In the genomic region with DNA sequence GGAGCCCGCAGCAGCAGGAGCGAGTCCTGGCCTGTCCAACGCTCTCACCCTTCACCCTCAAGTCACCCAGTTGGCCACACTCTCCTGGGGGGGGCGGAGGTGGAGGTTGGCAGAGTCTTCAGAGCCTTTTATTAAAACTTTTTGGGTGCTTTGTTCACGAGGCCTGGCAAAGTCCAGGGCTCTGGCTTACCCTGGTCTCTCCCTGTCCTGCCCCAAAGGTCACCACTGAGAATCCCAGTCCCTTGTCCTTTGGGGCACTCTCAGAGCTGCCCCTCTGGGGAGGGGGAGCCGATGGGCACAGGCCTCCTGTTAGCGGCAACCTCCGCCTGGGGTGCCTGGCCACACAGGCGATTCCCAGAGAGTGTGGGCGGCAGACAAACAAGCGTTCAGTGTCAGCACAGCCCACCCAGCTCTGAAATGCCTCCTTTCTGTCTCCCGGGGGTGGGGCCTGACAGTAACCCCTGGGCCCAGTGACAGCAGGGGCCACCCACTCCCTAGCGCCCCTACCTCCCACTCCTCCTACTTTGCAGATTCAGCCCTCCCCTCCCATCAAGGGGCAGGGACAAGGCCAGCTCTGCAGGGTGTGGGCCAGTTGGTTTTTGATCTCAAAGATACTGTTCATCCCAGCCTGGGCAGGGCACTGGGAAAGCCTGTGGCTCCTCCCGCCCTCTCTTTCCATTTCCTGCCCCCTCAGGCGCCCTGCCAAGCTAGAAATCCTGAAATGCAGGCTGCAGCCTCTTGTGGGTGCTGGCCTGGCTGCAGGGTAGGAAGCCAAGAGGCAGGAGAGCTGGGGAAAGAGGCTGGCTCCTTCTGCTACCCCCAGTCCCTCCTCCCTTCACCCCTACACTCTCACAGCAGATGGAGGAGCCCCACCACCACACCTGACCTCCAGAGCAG, we compare ENCODE assay signal across 10 cellular contexts. TPM values are rescaled to one million over a fixed set of nuclear protein-coding genes. Genes with fewer than 3 reads are reported as not detected.
DNase-seq lines count a peak whose midpoint lies in the region; ATAC-seq lines count a peak whose summit lies in the region.
"Had no signal": no experiment of that assay in that cellular context is flagged by ENCODE, and none has a peak within 500 bp of the region (broad histone marks: within the 10 kb centered on the region; RNA-seq: fewer than 3 reads in every experiment).

No MANE protein-coding gene starts in this region.

- POLR2A ChIA-PET in CD8-positive, alpha-beta memory T cell (lab: Charles Lee): no interaction called here

- no peak overlapping the region for H3K27ac Mint-ChIP-seq in CD8-positive, alpha-beta memory T cell
- H3K27ac Mint-ChIP-seq: activated B cell treated with CpG ODN at 0.5 μM for 24 hours had no signal

- H3K4me1 Mint-ChIP-seq in CD8-positive, alpha-beta memory T cell: no peaks in the 10 kb centered on the region

- H3K4me3 ChIP-seq in BLaER1 treated with 17β-estradiol and CSF1 and Interleukin-3, amounts not matched to agents 10 nM and 100 nM: no peak overlapping the region
- no peak overlapping the region for H3K4me3 ChIP-seq in mucosa of rectum (ENCODE audit: low read length in 2 of 2)
- no peak overlapping the region for H3K4me3 ChIP-seq in CD8-positive, alpha-beta memory T cell (ENCODE audit: low read length)

- no peak overlapping the region for H3K4me3 Mint-ChIP-seq in CD8-positive, alpha-beta memory T cell
- H3K4me3 Mint-ChIP-seq: activated B cell treated with CpG ODN at 0.5 μM for 24 hours had no signal

- peak overlapping the region in 5 of 11 experiments; percentile 3 to 31 (median 16); a peak in 5 of 22 replicates for H3K27ac ChIP-seq in BLaER1 treated with 17β-estradiol and CSF1 and Interleukin-3, amounts not matched to agents 10 nM and 100 nM
- H3K27ac ChIP-seq in mucosa of rectum (ENCODE audit: low read depth in 2 of 2, low read length in 2 of 2): peak overlapping the region; percentile 49 to 54
- H3K27ac ChIP-seq in CD8-positive, alpha-beta memory T cell (ENCODE audit: low read depth, low read length): no peak overlapping the region
- H3K27ac ChIP-seq: neutrophil had no signal

- peaks cover 18 to 51% (median 39%) of the 10 kb centered on the region in 10 experiments for H3K4me1 ChIP-seq in BLaER1 treated with 17β-estradiol and CSF1 and Interleukin-3, amounts not matched to agents 10 nM and 100 nM
- H3K4me1 ChIP-seq in mucosa of rectum (ENCODE audit: control insufficient read depth in 2 of 2, insufficient read depth in 2 of 2, low read length in 2 of 2): peaks cover 22 to 31% of the 10 kb centered on the region in 2 donors
- no peaks in the 10 kb centered on the region for H3K4me1 ChIP-seq in CD8-positive, alpha-beta memory T cell (ENCODE audit: insufficient read depth, low read length)

- peak; percentile 79 for DNase-seq in NCI-H1105 treated with DMSO at 0.1 percent for 48 hours (lab: John Stamatoyannopoulos, UW)
- DNase-seq in epidermal melanocyte (ENCODE audit: insufficient read length, low spot score): peak; percentile 57
- DNase-seq in cerebellar nuclear complex (lab: John Stamatoyannopoulos, UW): no peak
- DNase-seq in NCI-H146 (lab: John Stamatoyannopoulos, UW): no peak
- DNase-seq in CD8-positive, alpha-beta memory T cell: no peak
- DNase-seq: activated B cell treated with CpG ODN at 0.5 μM for 24 hours had no signal

- no peaks in the 10 kb centered on the region for H3K36me3 ChIP-seq in BLaER1 treated with 17β-estradiol and CSF1 and Interleukin-3, amounts not matched to agents 10 nM and 100 nM
- H3K36me3 ChIP-seq in mucosa of rectum (ENCODE audit: control insufficient read depth in 2 of 2, insufficient read depth in 2 of 2, low read length in 2 of 2): no peaks in the 10 kb centered on the region
- no peaks in the 10 kb centered on the region for H3K36me3 ChIP-seq in CD8-positive, alpha-beta memory T cell (ENCODE audit: insufficient read depth, low read length)
- H3K36me3 ChIP-seq: neutrophil had no signal

- H3K27me3 Mint-ChIP-seq in CD8-positive, alpha-beta memory T cell: peaks cover 8 to 34% of the 10 kb centered on the region in 2 donors

- no peaks in the 10 kb centered on the region for H3K9me3 Mint-ChIP-seq in CD8-positive, alpha-beta memory T cell
- H3K9me3 Mint-ChIP-seq: activated B cell treated with CpG ODN at 0.5 μM for 24 hours had no signal

- CTCF ChIA-PET in CD8-positive, alpha-beta memory T cell (lab: Charles Lee): no interaction called here

- no peak for ATAC-seq in HG03280 (IDR thresholded peaks at IDR 0.05; ENCODE audit: unreplicated experiment)

- no peaks in the 10 kb centered on the region for H3K36me3 Mint-ChIP-seq in CD8-positive, alpha-beta memory T cell

- H3K9ac ChIP-seq in BLaER1 treated with 17β-estradiol and CSF1 and Interleukin-3, amounts not matched to agents 10 nM and 100 nM: peak overlapping the region in 2 of 11 experiments; percentile 0 to 40; a peak in 1 of 22 replicates
- H3K9ac ChIP-seq in mucosa of rectum (ENCODE audit: low read depth in 1 of 2, low read length in 2 of 2): peak overlapping the region; percentile 8 to 35

- H4K20me1 ChIP-seq in BLaER1 treated with 17β-estradiol and CSF1 and Interleukin-3, amounts not matched to agents 10 nM and 100 nM: no peaks in the 10 kb centered on the region

- peak overlapping the region in 10 of 11 experiments; percentile 29 to 71 (median 44); a peak in 17 of 22 replicates for H3K4me2 ChIP-seq in BLaER1 treated with 17β-estradiol and CSF1 and Interleukin-3, amounts not matched to agents 10 nM and 100 nM

- H3K9me3 ChIP-seq in BLaER1 treated with 17β-estradiol and CSF1 and Interleukin-3, amounts not matched to agents 10 nM and 100 nM (replicated peaks in 1 of 11): no peaks in the 10 kb centered on the region
- no peaks in the 10 kb centered on the region for H3K9me3 ChIP-seq in mucosa of rectum (ENCODE audit: control insufficient read depth in 2 of 2, low read length in 2 of 2)
- H3K9me3 ChIP-seq in CD8-positive, alpha-beta memory T cell (ENCODE audit: low read length): no peaks in the 10 kb centered on the region
- H3K9me3 ChIP-seq: neutrophil had no signal

- no peaks in the 10 kb centered on the region for H3K27me3 ChIP-seq in BLaER1 treated with 17β-estradiol and CSF1 and Interleukin-3, amounts not matched to agents 10 nM and 100 nM
- peaks cover 0 to 2% of the 10 kb centered on the region in 2 donors for H3K27me3 ChIP-seq in mucosa of rectum (ENCODE audit: control insufficient read depth in 2 of 2, insufficient read depth in 2 of 2, low read length in 2 of 2)
- H3K27me3 ChIP-seq in CD8-positive, alpha-beta memory T cell (ENCODE audit: insufficient read depth, low read length, poor library complexity, severe bottlenecking): no peaks in the 10 kb centered on the region

RNA-seq across cellular contexts. Expression of gene EMP2, which starts 36.6 kb away (rescaled TPM):
- not detected for total RNA-seq in CD8-positive, alpha-beta memory T cell
- not detected for polyA plus RNA-seq in CD8-positive, alpha-beta memory T cell
- total RNA-seq: activated B cell treated with CpG ODN at 0.5 μM for 24 hours had no signal

Comparison
In these comparisons a context has a peak if more than half of its experiments do, and no peak if none do; other contexts are left out.
1. DNase-seq: peak in NCI-H1105 treated with DMSO at 0.1 percent for 48 hours (single experiment) and epidermal melanocyte (single experiment); none in cerebellar nuclear complex (0 of 2), NCI-H146 (single experiment) and CD8-positive, alpha-beta memory T cell (0 of 5).